Comparison of ENCODE assay signal across 26 cellular contexts in genomic region chr20:54766483-54766882, GRCh38.
"Had no signal": no experiment of that assay in that cellular context is flagged by ENCODE, and none has a peak within 500 bp of the region (broad histone marks: within the 10 kb centered on the region; RNA-seq: fewer than 3 reads in every experiment).

No MANE protein-coding gene starts in this region.

- H3K9me3 ChIP-seq: stomach, suprapubic skin, testis, thoracic aorta, thyroid gland, tibial artery, tibial nerve, transverse colon, upper lobe of left lung, upper lobe of right lung, uterus, vagina had no signal

- ATAC-seq: stimulated activated effector memory CD8-positive, alpha-beta T cell treated with anti-CD3 and anti-CD28 coated beads, Interleukin-12 subunit alpha, Interleukin-12 subunit beta, amount 100 ng/mL, for 72 hours; stimulated activated memory B cell treated with anti-CD40 and anti-IgM and Interleukin-4, amounts not matched to agents 10 μg/mL and 1 μg/mL and 100 μg/mL, for 72 hours; stimulated activated naive B cell treated with anti-CD40 and anti-IgM and Interleukin-4, amounts not matched to agents 10 μg/mL and 1 μg/mL and 100 μg/mL, for 72 hours; stimulated activated naive CD8-positive, alpha-beta T cell treated with anti-CD3 and anti-CD28 coated beads, Interleukin-15, amount 100 ng/mL, for 72 hours; stimulated activated naive CD8-positive, alpha-beta T cell treated with anti-CD3 and anti-CD28 coated beads, Interleukin-15, Interleukin-2, amounts not matched to agents 100 U/mL and 50 U/mL, for 24 hours; upper lobe of right lung had no signal

- H3K4me3 ChIP-seq: stomach, suprapubic skin, testis, thoracic aorta, thyroid gland, tibial artery, tibial nerve, transverse colon, upper lobe of left lung, upper lobe of right lung, uterus, vagina had no signal

- DNase-seq: stimulated activated CD4-positive, alpha-beta T cell treated with anti-CD3 and anti-CD28 coated beads, Interleukin-2, amount 100 ng/mL, for 48 hours; stimulated activated CD4-positive, alpha-beta T cell treated with anti-CD3 and anti-CD28 coated beads, Interleukin-4, amount 100 ng/mL, for 1 hour; stimulated activated CD4-positive, alpha-beta T cell treated with anti-CD3 and anti-CD28 coated beads, Interleukin-4, amount 100 ng/mL, for 24 hours; stimulated activated CD4-positive, alpha-beta T cell treated with anti-CD3 and anti-CD28 coated beads, Interleukin-4, amount 100 ng/mL, for 4 hours; stimulated activated CD8-positive, alpha-beta memory T cell treated with anti-CD3 and anti-CD28 coated beads, Interleukin-4, amount 100 ng/mL, for 48 hours; stimulated activated naive B cell treated with anti-CD40 and anti-IgM and Interleukin-4, amounts not matched to agents 10 μg/mL and 1 μg/mL and 100 μg/mL, for 72 hours; stimulated activated naive CD4-positive, alpha-beta T cell; stimulated activated naive CD4-positive, alpha-beta T cell treated with Interleukin-2 at 50 U/mL for 16 hours; stimulated activated naive CD8-positive, alpha-beta T cell treated with anti-CD3 and anti-CD28 coated beads, Interleukin-15, amount 100 ng/mL, for 72 hours; stimulated activated naive CD8-positive, alpha-beta T cell treated with anti-CD3 and anti-CD28 coated beads, Interleukin-15, Interleukin-2, amounts not matched to agents 100 U/mL and 50 U/mL, for 24 hours; stomach; substantia nigra; testis; thyroid gland; tibial artery; transverse colon; trophoblast cell; upper lobe of left lung; upper lobe of right lung; uterus had no signal

- H3K27ac ChIP-seq: stomach, suprapubic skin, testis, thoracic aorta, thyroid gland, tibial artery, tibial nerve, transverse colon, upper lobe of left lung, upper lobe of right lung, uterus, vagina had no signal

- H3K4me1 ChIP-seq: stomach, suprapubic skin, testis, thyroid gland, tibial artery, tibial nerve, transverse colon, upper lobe of left lung, upper lobe of right lung, uterus, vagina had no signal

- H3K27me3 ChIP-seq: stomach, suprapubic skin, testis, thyroid gland, tibial artery, tibial nerve, transverse colon, upper lobe of left lung, upper lobe of right lung, vagina had no signal

- H3K36me3 ChIP-seq: stomach, suprapubic skin, thoracic aorta, thyroid gland, tibial artery, tibial nerve, transverse colon, upper lobe of left lung, upper lobe of right lung, uterus, vagina had no signal
